8 cellular contexts compared by ENCODE assay signal in genomic region chr5:107668933-107669542, GRCh38. TPM values are rescaled to one million over a fixed set of nuclear protein-coding genes. Genes with fewer than 3 reads are reported as not detected.
DNase-seq lines count a peak whose midpoint lies in the region; ATAC-seq and TF ChIP-seq lines count a peak whose summit lies in the region.

No MANE protein-coding gene starts in this region.

- H3K4me1 ChIP-seq in psoas muscle, result peaks cover 11% of the 10 kb centered on the region

- peak overlapping the region; percentile 90 for H3K4me3 Mint-ChIP-seq in glutamatergic neuron (ENCODE audit: unreplicated experiment)

- H3K27me3 Mint-ChIP-seq in glutamatergic neuron (ENCODE audit: unreplicated experiment), result peaks cover 32% of the 10 kb centered on the region

- no peaks in the 10 kb centered on the region for H3K36me3 Mint-ChIP-seq in glutamatergic neuron (ENCODE audit: unreplicated experiment)

- peak overlapping the region; percentile 71 for H3K4me3 ChIP-seq in psoas muscle

- no peak overlapping the region for H3K27ac ChIP-seq in psoas muscle

- TF ChIP-seq CTCF in glutamatergic neuron (IDR thresholded peaks at IDR 0.05; ENCODE audit: partially characterized antibody, unreplicated experiment) (no peak), psoas muscle (IDR thresholded peaks at IDR 0.05) (no peak)

- peaks cover 0 to 38% (median 7%) of the 10 kb centered on the region in 3 donors for H3K27me3 ChIP-seq in psoas muscle (ENCODE audit: insufficient read depth in 3 of 3, low read length in 2 of 3)

- H3K9me3 Mint-ChIP-seq in glutamatergic neuron (ENCODE audit: unreplicated experiment), result peaks cover 41% of the 10 kb centered on the region

- H3K9me3 ChIP-seq in psoas muscle, result no peaks in the 10 kb centered on the region

- H3K27ac Mint-ChIP-seq in glutamatergic neuron (ENCODE audit: unreplicated experiment), result peak overlapping the region; percentile 94

- no peak for ATAC-seq in psoas muscle

- intact Hi-C loops in psoas muscle (cut with DNase I), result no loop called here

- no peaks in the 10 kb centered on the region for H3K36me3 ChIP-seq in psoas muscle (ENCODE audit: insufficient read depth in 1 of 2, low read depth in 1 of 2)

- WGBS in psoas muscle, 3 donors, result 53 to 62% (median 57%) methylated on average over 26 of the region's 26 CpGs

- peak; percentile 49 for DNase-seq in ELF-1 (ENCODE audit: low read depth, low spot score)
- DNase-seq in SHP77 (lab: John Stamatoyannopoulos, UW), result peak; percentile 9 to 44
- peak; percentile 32 for DNase-seq in glutamatergic neuron
- peak; percentile 12 to 51 for DNase-seq in psoas muscle
- DNase-seq in NOMO-1 (lab: John Stamatoyannopoulos, UW; ENCODE audit: unreplicated experiment in 2 of 2), result no peak
- no peak for DNase-seq in NCI-H128 (lab: John Stamatoyannopoulos, UW; ENCODE audit: unreplicated experiment)
- DNase-seq in NOMO-1 treated with DMSO at 0.1 percent for 48 hours (lab: John Stamatoyannopoulos, UW; ENCODE audit: unreplicated experiment), result no peak
- DNase-seq in effector CD4-positive, alpha-beta T cell, result no peak

- peaks cover 25% of the 10 kb centered on the region for H3K4me1 Mint-ChIP-seq in glutamatergic neuron (ENCODE audit: low read depth, unreplicated experiment)

RNA-seq across cellular contexts. Expression of gene EFNA5, which starts 1.7 kb away (rescaled TPM):
- total RNA-seq in glutamatergic neuron (ENCODE audit: unreplicated experiment), result 158 TPM
- total RNA-seq in psoas muscle, result 1 to 10 TPM; 1.1 to 5.4 (median 3.6) TPM
- polyA plus RNA-seq in psoas muscle, result 1 to 10 TPM in 1 of 3 donors, under 1 TPM in 2; 0.32 to 2.8 (median 0.52) TPM

Comparison
In these comparisons a context has a peak if more than half of its experiments do, and no peak if none do; other contexts are left out.
1. DNase-seq: peak in ELF-1 (single experiment), SHP77 (2 of 2), glutamatergic neuron (single experiment) and psoas muscle (2 of 2); none in NOMO-1 (0 of 2), NCI-H128 (single experiment), NOMO-1 treated with DMSO at 0.1 percent for 48 hours (single experiment) and effector CD4-positive, alpha-beta T cell (single experiment).
2. RNA of gene EFNA5, which starts 1.7 kb away (total RNA-seq): 158 TPM in glutamatergic neuron (single experiment); 1.1 to 5.4 TPM in psoas muscle; every median in the first group is over 10 times any median in the second.